In genomic region chr1:53195211-53195909, GRCh38 we compare ENCODE assay signal across 10 cellular contexts. TPM values are rescaled to one million over a fixed set of nuclear protein-coding genes. Genes with fewer than 3 reads are reported as not detected.
DNase-seq lines count a peak whose midpoint lies in the region; ATAC-seq and TF ChIP-seq lines count a peak whose summit lies in the region.
"Had no signal": no experiment of that assay in that cellular context is flagged by ENCODE, and none has a peak within 500 bp of the region (broad histone marks: within the 10 kb centered on the region; RNA-seq: fewer than 3 reads in every experiment).

No MANE protein-coding gene starts in this region.

- no peak for DNase-seq in activated naive CD4-positive, alpha-beta T cell treated with anti-CD3 and anti-CD28 coated beads, Interleukin-2, amount 10 ng/mL, durations not matched to agents 7 days and 5 days
- DNase-seq in cerebellar cortex (ENCODE audit: low spot score) (peak; percentile 48), naive B cell (no peak), tibial artery (no peak), D341Med (ENCODE audit: low spot score) (no peak), T1000 (lab: John Stamatoyannopoulos, UW) (no peak)
- DNase-seq: KG1, NCI-H524 had no signal

- CTCF ChIA-PET in activated naive CD4-positive, alpha-beta T cell treated with anti-CD3 and anti-CD28 coated beads, Interleukin-2, amount 10 ng/mL, durations not matched to agents 7 days and 5 days (lab: Charles Lee): interaction anchor here (2.4 to 2.5 kb wide), 2 partner anchors 9 to 13 kb away, joined by 11 to 15 read pairs; no protein-coding TSS in a partner anchor

- H3K27ac Mint-ChIP-seq in activated naive CD4-positive, alpha-beta T cell treated with anti-CD3 and anti-CD28 coated beads, Interleukin-2, amount 50 U/mL, for 24 hours: peak overlapping the region; percentile 59
- no peak overlapping the region for H3K27ac Mint-ChIP-seq in activated naive CD4-positive, alpha-beta T cell treated with anti-CD3 and anti-CD28 coated beads, Interleukin-2, amount 10 ng/mL, durations not matched to agents 7 days and 5 days
- H3K27ac Mint-ChIP-seq in naive B cell: peak overlapping the region in 2 of 6 donors; percentile 25 to 81

- H3K9me3 ChIP-seq in tibial artery: no peaks in the 10 kb centered on the region

- no peaks in the 10 kb centered on the region for H3K27me3 ChIP-seq in tibial artery

- H3K36me3 Mint-ChIP-seq in activated naive CD4-positive, alpha-beta T cell treated with anti-CD3 and anti-CD28 coated beads, Interleukin-2, amount 50 U/mL, for 24 hours: peaks cover 2% of the 10 kb centered on the region
- H3K36me3 Mint-ChIP-seq in activated naive CD4-positive, alpha-beta T cell treated with anti-CD3 and anti-CD28 coated beads, Interleukin-2, amount 10 ng/mL, durations not matched to agents 7 days and 5 days: peaks cover 16% of the 10 kb centered on the region
- peaks cover 0 to 13% of the 10 kb centered on the region in 2 donors for H3K36me3 Mint-ChIP-seq in naive B cell

- H3K36me3 ChIP-seq in tibial artery: no peaks in the 10 kb centered on the region

- peaks cover 0 to 39% (median 29%) of the 10 kb centered on the region in 4 donors for H3K4me1 ChIP-seq in tibial artery

- no peaks in the 10 kb centered on the region for H3K27me3 Mint-ChIP-seq in activated naive CD4-positive, alpha-beta T cell treated with anti-CD3 and anti-CD28 coated beads, Interleukin-2, amount 50 U/mL, for 24 hours
- H3K27me3 Mint-ChIP-seq in activated naive CD4-positive, alpha-beta T cell treated with anti-CD3 and anti-CD28 coated beads, Interleukin-2, amount 10 ng/mL, durations not matched to agents 7 days and 5 days: peaks cover 6% of the 10 kb centered on the region
- no peaks in the 10 kb centered on the region for H3K27me3 Mint-ChIP-seq in naive B cell

- H3K4me3 Mint-ChIP-seq in activated naive CD4-positive, alpha-beta T cell treated with anti-CD3 and anti-CD28 coated beads, Interleukin-2, amount 50 U/mL, for 24 hours: peak overlapping the region; percentile 61
- no peak overlapping the region for H3K4me3 Mint-ChIP-seq in activated naive CD4-positive, alpha-beta T cell treated with anti-CD3 and anti-CD28 coated beads, Interleukin-2, amount 10 ng/mL, durations not matched to agents 7 days and 5 days
- peak overlapping the region in 6 of 8 donors; percentile 67 to 98 (median 90) for H3K4me3 Mint-ChIP-seq in naive B cell

- no peaks in the 10 kb centered on the region for H3K9me3 Mint-ChIP-seq in activated naive CD4-positive, alpha-beta T cell treated with anti-CD3 and anti-CD28 coated beads, Interleukin-2, amount 50 U/mL, for 24 hours
- H3K9me3 Mint-ChIP-seq in activated naive CD4-positive, alpha-beta T cell treated with anti-CD3 and anti-CD28 coated beads, Interleukin-2, amount 10 ng/mL, durations not matched to agents 7 days and 5 days: no peaks in the 10 kb centered on the region
- peaks cover 0 to 4% (median 0%) of the 10 kb centered on the region in 7 donors for H3K9me3 Mint-ChIP-seq in naive B cell

- TF ChIP-seq CTCF in tibial artery (IDR thresholded peaks at IDR 0.05): no peak

- ATAC-seq in naive B cell (ENCODE audit: low read depth in 2 of 2) (no peak), HG02759 (IDR thresholded peaks at IDR 0.05; ENCODE audit: unreplicated experiment) (no peak)

- peak overlapping the region; percentile 91 to 93 for H3K4me3 ChIP-seq in tibial artery

- intact Hi-C loops in tibial artery (cut with DNase I; ENCODE audit: low total_unique reads): loop anchor here (10.0 kb wide), 1 partner anchor 271 kb away; the partner anchor contains the start of genes ECHDC2 and SCP2

- H3K4me1 Mint-ChIP-seq in activated naive CD4-positive, alpha-beta T cell treated with anti-CD3 and anti-CD28 coated beads, Interleukin-2, amount 50 U/mL, for 24 hours: peaks cover 36% of the 10 kb centered on the region
- peaks cover 31% of the 10 kb centered on the region for H3K4me1 Mint-ChIP-seq in activated naive CD4-positive, alpha-beta T cell treated with anti-CD3 and anti-CD28 coated beads, Interleukin-2, amount 10 ng/mL, durations not matched to agents 7 days and 5 days
- H3K4me1 Mint-ChIP-seq in naive B cell: peaks cover 16 to 36% (median 21%) of the 10 kb centered on the region in 3 donors

- H3K27ac ChIP-seq in tibial artery: peak overlapping the region; percentile 97 to 99

RNA-seq across cellular contexts. Expression of gene CPT2, which starts 1.3 kb away (rescaled TPM):
- 10 to 100 TPM; 21.2 to 39.1 (median 28.5) TPM for polyA plus RNA-seq in naive B cell (ENCODE audit: low read depth in 6 of 6)

RNA-seq across cellular contexts. Expression of gene CZIB, which starts 25.1 kb away (rescaled TPM):
- polyA plus RNA-seq in naive B cell (ENCODE audit: low read depth in 6 of 6): 10 to 100 TPM; 34.5 to 63.0 (median 52.5) TPM

RNA-seq across cellular contexts. Expression of gene MAGOH, which starts 43.0 kb away (rescaled TPM):
- polyA plus RNA-seq in naive B cell (ENCODE audit: low read depth in 6 of 6): 100 to 1,000 TPM in 5 of 6 donors, 10 to 100 TPM in 1; 44.2 to 124 (median 117) TPM

RNA-seq across cellular contexts. Expression of gene SLC1A7, which starts 52.9 kb away (rescaled TPM):
- not detected for polyA plus RNA-seq in naive B cell (ENCODE audit: low read depth in 6 of 6)
